Comparison of ENCODE assay signal across 16 cellular contexts in the genomic region with DNA sequence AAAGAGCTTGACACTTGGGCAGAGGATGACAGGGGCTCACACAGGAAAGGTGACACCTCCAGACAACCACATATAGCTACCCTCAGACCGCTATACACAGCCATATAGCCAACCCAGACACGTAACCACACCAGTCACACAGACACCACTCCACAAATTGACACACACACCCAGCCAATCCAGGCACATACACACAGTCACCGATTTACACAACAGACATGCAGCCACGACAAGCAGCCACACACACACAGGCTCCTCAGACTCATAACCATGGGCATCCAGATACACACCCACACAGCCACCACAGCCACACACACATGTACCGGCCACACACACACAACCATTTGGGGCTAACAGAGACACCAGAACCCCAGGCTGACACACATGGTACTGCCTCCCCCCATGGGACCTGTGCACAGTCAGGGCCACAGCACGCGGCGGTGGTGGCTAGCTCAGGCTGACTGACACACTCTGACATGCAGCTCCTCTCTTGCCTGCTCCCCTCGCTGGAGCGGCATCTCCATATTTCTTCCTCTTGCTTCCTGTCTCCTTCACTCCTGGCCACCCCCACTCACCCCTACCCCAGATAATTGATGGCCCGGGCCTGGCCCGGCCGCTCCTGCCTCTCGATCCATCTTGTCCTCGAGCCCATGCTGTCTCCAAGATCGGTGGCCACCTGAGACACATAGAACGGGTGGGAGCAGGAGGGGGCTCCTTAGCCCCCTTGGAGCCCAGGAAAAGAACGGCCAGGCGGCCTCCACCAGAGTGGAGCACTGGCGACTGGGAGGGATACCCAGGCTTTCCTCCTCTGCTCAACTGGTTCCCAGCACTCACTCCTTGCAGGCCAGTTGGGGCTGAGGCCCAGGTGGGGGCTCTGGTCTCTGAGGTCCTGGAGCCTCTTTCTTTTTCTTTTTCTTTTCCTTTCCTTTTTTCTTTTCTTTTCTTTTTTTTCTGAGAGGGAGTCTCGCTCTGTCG. TPM values are rescaled to one million over a fixed set of nuclear protein-coding genes. Genes with fewer than 3 reads are reported as not detected.
A peak's percentile ranks its signal among the peaks of the same experiment; 100 is the strongest.
DNase-seq lines count a peak whose midpoint lies in the region; ATAC-seq and TF ChIP-seq lines count a peak whose summit lies in the region.
"Had no signal": no experiment of that assay in that cellular context is flagged by ENCODE, and none has a peak within 500 bp of the region (broad histone marks: within the 10 kb centered on the region; RNA-seq: fewer than 3 reads in every experiment).

No MANE protein-coding gene starts in this region.

- intact Hi-C loops in Caco-2 (cut with micrococcal nuclease; ENCODE audit: unreplicated experiment) = no loop called here

- H3K4me1 Mint-ChIP-seq in activated naive CD4-positive, alpha-beta T cell treated with anti-CD3 and anti-CD28 coated beads, Interleukin-2, amount 10 ng/mL, durations not matched to agents 7 days and 5 days = peaks cover 39% of the 10 kb centered on the region
- H3K4me1 Mint-ChIP-seq in activated T-helper 17 cell treated with anti-CD3 and anti-CD28 coated beads, Interleukin-2, amount 50 U/mL, for 72 hours = peaks cover 14% of the 10 kb centered on the region
- peaks cover 85% of the 10 kb centered on the region for H3K4me1 Mint-ChIP-seq in stimulated activated naive CD8-positive, alpha-beta T cell treated with anti-CD3 and anti-CD28 coated beads, Interleukin-15, amount 100 ng/mL, for 72 hours
- H3K4me1 Mint-ChIP-seq in Caco-2 (ENCODE audit: low read depth, unreplicated experiment) = peaks cover 14% of the 10 kb centered on the region

- H3K27ac Mint-ChIP-seq in activated naive CD4-positive, alpha-beta T cell treated with anti-CD3 and anti-CD28 coated beads, Interleukin-2, amount 50 U/mL, for 72 hours = no peak overlapping the region
- no peak overlapping the region for H3K27ac Mint-ChIP-seq in activated naive CD4-positive, alpha-beta T cell treated with anti-CD3 and anti-CD28 coated beads, Interleukin-2, amount 10 ng/mL, durations not matched to agents 7 days and 5 days
- no peak overlapping the region for H3K27ac Mint-ChIP-seq in activated T-helper 17 cell treated with anti-CD3 and anti-CD28 coated beads, Interleukin-2, amount 50 U/mL, for 72 hours
- peak overlapping the region in 1 of 2 donors; percentile 1 for H3K27ac Mint-ChIP-seq in stimulated activated naive CD8-positive, alpha-beta T cell treated with anti-CD3 and anti-CD28 coated beads, Interleukin-15, amount 100 ng/mL, for 72 hours
- no peak overlapping the region for H3K27ac Mint-ChIP-seq in Caco-2 (ENCODE audit: unreplicated experiment)
- H3K27ac Mint-ChIP-seq: T-helper 1 cell treated with Interleukin-12 subunit alpha and Interleukin-12 subunit beta and Interleukin-4 antibody, amounts not matched to agents 30 μg/mL and 1 μg/mL, for 36 hours had no signal

- no peak for TF ChIP-seq CTCF in Caco-2 (IDR thresholded peaks at IDR 0.05; ENCODE audit: insufficient read depth in 1 of 2, low read depth in 1 of 2, low read length in 1 of 2, severe bottlenecking in 1 of 2, unreplicated experiment in 1 of 2)

- POLR2A ChIA-PET in Caco-2 (lab: Charles Lee) = interaction anchor here (0.5 kb wide), 1 partner anchor 91 kb away, joined by 4 read pairs; no protein-coding TSS in a partner anchor

- no peak overlapping the region for H4K8ac ChIP-seq in mesendoderm (ENCODE audit: low read depth, low read length)

- H3K9me3 ChIP-seq in Caco-2 = no peaks in the 10 kb centered on the region
- H3K9me3 ChIP-seq: heart right ventricle, suprapubic skin had no signal

- BruUV-seq in Caco-2 (replicated peaks; lab: Mats Ljungman, UMichigan) = no TSS peak

- H3K36me3 ChIP-seq in mesendoderm (ENCODE audit: control insufficient read depth, insufficient read depth, low read length) (no peaks in the 10 kb centered on the region), Caco-2 (ENCODE audit: control insufficient read depth, insufficient read depth, low read length) (no peaks in the 10 kb centered on the region)
- H3K36me3 ChIP-seq: heart right ventricle, suprapubic skin had no signal

- no peak overlapping the region for H3K4me3 ChIP-seq in mesendoderm (ENCODE audit: low read length)
- H3K4me3 ChIP-seq in Caco-2 (ENCODE audit: low read depth, low read length) = no peak overlapping the region
- H3K4me3 ChIP-seq: GM23248, heart right ventricle, suprapubic skin had no signal

- peak; percentile 40 to 45 for ATAC-seq in activated naive CD4-positive, alpha-beta T cell treated with anti-CD3 and anti-CD28 coated beads, Interleukin-2, amount 50 U/mL, for 72 hours
- peak; percentile 35 for ATAC-seq in activated T-helper 17 cell treated with anti-CD3 and anti-CD28 coated beads, Interleukin-2, amount 50 U/mL, for 72 hours (replicated peaks)
- ATAC-seq in stimulated activated naive CD8-positive, alpha-beta T cell treated with anti-CD3 and anti-CD28 coated beads, Interleukin-15, amount 100 ng/mL, for 72 hours = peak; percentile 69
- ATAC-seq: heart right ventricle, right cardiac atrium had no signal

- H2BK120ac ChIP-seq in mesendoderm (ENCODE audit: low read depth, low read length) = no peak overlapping the region

- H3K4me1 ChIP-seq in mesendoderm (ENCODE audit: control insufficient read depth, low read depth, low read length) (no peaks in the 10 kb centered on the region), Caco-2 (no peaks in the 10 kb centered on the region)

- H3K4ac ChIP-seq in mesendoderm (ENCODE audit: low read depth, low read length) = no peak overlapping the region

- no peak overlapping the region for H3K27ac ChIP-seq in mesendoderm (ENCODE audit: low read depth, low read length)
- H3K27ac ChIP-seq: GM23248, heart right ventricle, suprapubic skin had no signal

- H3K23ac ChIP-seq in mesendoderm (ENCODE audit: low read length) = peak overlapping the region; percentile 29

- H3K18ac ChIP-seq in mesendoderm (ENCODE audit: low read length) = no peak overlapping the region

- H3K36me3 Mint-ChIP-seq in activated naive CD4-positive, alpha-beta T cell treated with anti-CD3 and anti-CD28 coated beads, Interleukin-2, amount 50 U/mL, for 72 hours = no peaks in the 10 kb centered on the region
- H3K36me3 Mint-ChIP-seq in activated naive CD4-positive, alpha-beta T cell treated with anti-CD3 and anti-CD28 coated beads, Interleukin-2, amount 10 ng/mL, durations not matched to agents 7 days and 5 days = peaks cover 1% of the 10 kb centered on the region
- H3K36me3 Mint-ChIP-seq in activated T-helper 17 cell treated with anti-CD3 and anti-CD28 coated beads, Interleukin-2, amount 50 U/mL, for 72 hours (ENCODE audit: low read depth) = no peaks in the 10 kb centered on the region
- peaks cover 14% of the 10 kb centered on the region for H3K36me3 Mint-ChIP-seq in Caco-2 (ENCODE audit: insufficient read depth, unreplicated experiment)

- no peak overlapping the region for H3K4me3 Mint-ChIP-seq in activated naive CD4-positive, alpha-beta T cell treated with anti-CD3 and anti-CD28 coated beads, Interleukin-2, amount 10 ng/mL, durations not matched to agents 7 days and 5 days
- H3K4me3 Mint-ChIP-seq in activated T-helper 17 cell treated with anti-CD3 and anti-CD28 coated beads, Interleukin-2, amount 50 U/mL, for 72 hours = no peak overlapping the region
- peak overlapping the region in 1 of 2 donors; percentile 34 for H3K4me3 Mint-ChIP-seq in stimulated activated naive CD8-positive, alpha-beta T cell treated with anti-CD3 and anti-CD28 coated beads, Interleukin-15, amount 100 ng/mL, for 72 hours
- H3K4me3 Mint-ChIP-seq in Caco-2 (ENCODE audit: unreplicated experiment) = no peak overlapping the region
- H3K4me3 Mint-ChIP-seq: T-helper 1 cell treated with Interleukin-12 subunit alpha and Interleukin-12 subunit beta and Interleukin-4 antibody, amounts not matched to agents 30 μg/mL and 1 μg/mL, for 36 hours had no signal

- no peak overlapping the region for H2BK5ac ChIP-seq in mesendoderm (ENCODE audit: low read length)

- no peak overlapping the region for H4K5ac ChIP-seq in mesendoderm (ENCODE audit: low read length)

- H3K79me2 ChIP-seq in mesendoderm (ENCODE audit: control insufficient read depth, insufficient read depth, low read length) = no peaks in the 10 kb centered on the region

- no peak for DNase-seq in activated naive CD4-positive, alpha-beta T cell treated with anti-CD3 and anti-CD28 coated beads, Interleukin-2, amount 50 U/mL, for 72 hours (ENCODE audit: low spot score in 2 of 2)
- no peak for DNase-seq in activated naive CD4-positive, alpha-beta T cell treated with anti-CD3 and anti-CD28 coated beads, Interleukin-2, amount 10 ng/mL, durations not matched to agents 7 days and 5 days
- DNase-seq in mesendoderm = no peak
- DNase-seq in stimulated activated naive CD8-positive, alpha-beta T cell treated with anti-CD3 and anti-CD28 coated beads, Interleukin-15, amount 100 ng/mL, for 72 hours = peak; percentile 44 to 47
- no peak for DNase-seq in Caco-2
- DNase-seq in AG08395 (ENCODE audit: low spot score) = no peak
- no peak for DNase-seq in stimulated activated CD4-positive, alpha-beta T cell treated with anti-CD3 and anti-CD28 coated beads, Interleukin-12 subunit alpha, Interleukin-12 subunit beta, amount 100 ng/mL, for 4 hours
- DNase-seq: GM23248, heart right ventricle, NCI-H1694, NCI-H446, Right ventricle myocardium superior had no signal

- no peak overlapping the region for H3K9ac ChIP-seq in mesendoderm (ENCODE audit: low read length)
- H3K9ac ChIP-seq: GM23248 had no signal

- H2BK15ac ChIP-seq in mesendoderm (replicated peaks; ENCODE audit: low read depth) = no peak overlapping the region

- H2AK5ac ChIP-seq in mesendoderm (ENCODE audit: low read length) = no peak overlapping the region

- H3K4me2 ChIP-seq in mesendoderm (ENCODE audit: low read length) = no peak overlapping the region

- H3K9me3 Mint-ChIP-seq in activated naive CD4-positive, alpha-beta T cell treated with anti-CD3 and anti-CD28 coated beads, Interleukin-2, amount 50 U/mL, for 72 hours = no peaks in the 10 kb centered on the region
- no peaks in the 10 kb centered on the region for H3K9me3 Mint-ChIP-seq in activated naive CD4-positive, alpha-beta T cell treated with anti-CD3 and anti-CD28 coated beads, Interleukin-2, amount 10 ng/mL, durations not matched to agents 7 days and 5 days
- no peaks in the 10 kb centered on the region for H3K9me3 Mint-ChIP-seq in activated T-helper 17 cell treated with anti-CD3 and anti-CD28 coated beads, Interleukin-2, amount 50 U/mL, for 72 hours
- no peaks in the 10 kb centered on the region for H3K9me3 Mint-ChIP-seq in stimulated activated naive CD8-positive, alpha-beta T cell treated with anti-CD3 and anti-CD28 coated beads, Interleukin-15, amount 100 ng/mL, for 72 hours
- no peaks in the 10 kb centered on the region for H3K9me3 Mint-ChIP-seq in Caco-2 (ENCODE audit: unreplicated experiment)
- H3K9me3 Mint-ChIP-seq: T-helper 1 cell treated with Interleukin-12 subunit alpha and Interleukin-12 subunit beta and Interleukin-4 antibody, amounts not matched to agents 30 μg/mL and 1 μg/mL, for 36 hours had no signal

- H3K27me3 Mint-ChIP-seq in activated naive CD4-positive, alpha-beta T cell treated with anti-CD3 and anti-CD28 coated beads, Interleukin-2, amount 10 ng/mL, durations not matched to agents 7 days and 5 days = peaks cover 100% of the 10 kb centered on the region
- peaks cover 66% of the 10 kb centered on the region for H3K27me3 Mint-ChIP-seq in activated T-helper 17 cell treated with anti-CD3 and anti-CD28 coated beads, Interleukin-2, amount 50 U/mL, for 72 hours
- peaks cover 96% of the 10 kb centered on the region for H3K27me3 Mint-ChIP-seq in stimulated activated naive CD8-positive, alpha-beta T cell treated with anti-CD3 and anti-CD28 coated beads, Interleukin-15, amount 100 ng/mL, for 72 hours
- peaks cover 13% of the 10 kb centered on the region for H3K27me3 Mint-ChIP-seq in Caco-2 (ENCODE audit: insufficient read depth, unreplicated experiment)

- WGBS in mesendoderm (ENCODE audit: extremely low coverage, insufficient coverage, low lambda C conversion rate) = no CpG with 5 or more reads among the region's 22 CpGs

- H3K56ac ChIP-seq in mesendoderm (ENCODE audit: low read length) = no peak overlapping the region

- peaks cover 74% of the 10 kb centered on the region for H3K27me3 ChIP-seq in mesendoderm (ENCODE audit: insufficient read depth, low read length, poor library complexity)
- peaks cover 2% of the 10 kb centered on the region; the same call in 1 of the 2 replicates for H3K27me3 ChIP-seq in Caco-2 (replicated peaks; ENCODE audit: control insufficient read depth, insufficient read depth, low read length)

- CTCF ChIA-PET in activated naive CD4-positive, alpha-beta T cell treated with anti-CD3 and anti-CD28 coated beads, Interleukin-2, amount 10 ng/mL, durations not matched to agents 7 days and 5 days (lab: Charles Lee) = interaction anchor here (1.2 to 13.5 kb wide), 4 partner anchors 9 to 27 kb away, joined by 3 to 281 read pairs (median 60); a partner anchor contains a TSS
- CTCF ChIA-PET in Caco-2 (lab: Charles Lee) = interaction anchor here (0.6 to 1.2 kb wide), 4 partner anchors 17 to 69 kb away, joined by 3 to 4 read pairs (median 3); no protein-coding TSS in a partner anchor

- H3K79me1 ChIP-seq in mesendoderm (ENCODE audit: low read length) = no peaks in the 10 kb centered on the region

RNA-seq across cellular contexts. Expression of a gene that starts 6.0 kb away (rescaled TPM):
- total RNA-seq in activated naive CD4-positive, alpha-beta T cell treated with anti-CD3 and anti-CD28 coated beads, Interleukin-2, amount 50 U/mL, for 72 hours = 100 to 1,000 TPM; 360 to 376 TPM
- total RNA-seq in activated T-helper 17 cell treated with anti-CD3 and anti-CD28 coated beads, Interleukin-2, amount 50 U/mL, for 72 hours = 100 to 1,000 TPM; 232 to 320 TPM
- 223 TPM for polyA plus RNA-seq in mesendoderm (2013, experiment 1 of 2)
- polyA plus RNA-seq in mesendoderm (2013, experiment 2 of 2) = 222 TPM
- 387 and 466 TPM in 2 replicates for total RNA-seq in Caco-2 (2022)

RNA-seq across cellular contexts. Expression of a gene that starts 6.9 kb away (rescaled TPM):
- total RNA-seq in activated naive CD4-positive, alpha-beta T cell treated with anti-CD3 and anti-CD28 coated beads, Interleukin-2, amount 50 U/mL, for 72 hours = under 1 TPM; 0.11 to 0.54 TPM
- 1 to 10 TPM in 1 of 2 donors, under 1 TPM in 1; 0.34 to 1.4 TPM for total RNA-seq in activated T-helper 17 cell treated with anti-CD3 and anti-CD28 coated beads, Interleukin-2, amount 50 U/mL, for 72 hours
- 0.52 TPM for polyA plus RNA-seq in mesendoderm (2013, experiment 1 of 2)
- polyA plus RNA-seq in mesendoderm (2013, experiment 2 of 2) = 0.42 TPM
- total RNA-seq in Caco-2 (2022) = 10.0 and 10.6 TPM in 2 replicates

RNA-seq across cellular contexts. Expression of a gene that starts 27.5 kb away (rescaled TPM):
- total RNA-seq in activated naive CD4-positive, alpha-beta T cell treated with anti-CD3 and anti-CD28 coated beads, Interleukin-2, amount 50 U/mL, for 72 hours = 1 to 10 TPM; 2.8 to 5.4 TPM
- total RNA-seq in activated T-helper 17 cell treated with anti-CD3 and anti-CD28 coated beads, Interleukin-2, amount 50 U/mL, for 72 hours = 1 to 10 TPM; 3.2 to 4.5 TPM
- polyA plus RNA-seq in mesendoderm (2013, experiment 1 of 2) = 0.24 TPM
- polyA plus RNA-seq in mesendoderm (2013, experiment 2 of 2) = 0.42 TPM
- 0.70 and 1.3 TPM in 2 replicates for total RNA-seq in Caco-2 (2022)

Comparison
In these comparisons a context has a peak if more than half of its experiments do, and no peak if none do; other contexts are left out.
1. DNase-seq: peak in stimulated activated naive CD8-positive, alpha-beta T cell treated with anti-CD3 and anti-CD28 coated beads, Interleukin-15, amount 100 ng/mL, for 72 hours (2 of 2); none in activated naive CD4-positive, alpha-beta T cell treated with anti-CD3 and anti-CD28 coated beads, Interleukin-2, amount 50 U/mL, for 72 hours (0 of 2), activated naive CD4-positive, alpha-beta T cell treated with anti-CD3 and anti-CD28 coated beads, Interleukin-2, amount 10 ng/mL, durations not matched to agents 7 days and 5 days (single experiment), mesendoderm (single experiment), Caco-2 (0 of 2), AG08395 (single experiment) and stimulated activated CD4-positive, alpha-beta T cell treated with anti-CD3 and anti-CD28 coated beads, Interleukin-12 subunit alpha, Interleukin-12 subunit beta, amount 100 ng/mL, for 4 hours (single experiment).
2. Peak in every context shown above with its lines, with median percentiles within 50 percentile points of each other: ATAC-seq.